In genomic region chr6:80523029-80523428, GRCh38 we compare ENCODE assay signal across 20 cellular contexts.
A peak's percentile ranks its signal among the peaks of the same experiment; 100 is the strongest.
DNase-seq lines count a peak whose midpoint lies in the region; ATAC-seq, FAIRE-seq and TF ChIP-seq lines count a peak whose summit lies in the region.
"Had no signal": no experiment of that assay in that cellular context is flagged by ENCODE, and none has a peak within 500 bp of the region (broad histone marks: within the 10 kb centered on the region; RNA-seq: fewer than 3 reads in every experiment).

No MANE protein-coding gene starts in this region.

- TF ChIP-seq CTCF in H1 (IDR thresholded peaks at IDR 0.05; ENCODE audit: control extremely low read depth in 1 of 3, insufficient read depth in 1 of 3, low read depth in 1 of 3, low read length in 3 of 3) (no peak), mesothelial cell of epicardium (IDR thresholded peaks at IDR 0.05; ENCODE audit: unreplicated experiment) (no peak), spleen (IDR thresholded peaks at IDR 0.05 in 8 of 11, conservative IDR thresholded peaks at IDR 0.05 in 3 of 11) (no peak)

- peak overlapping the region; percentile 75 for H3K27ac Mint-ChIP-seq in mesothelial cell of epicardium
- H3K27ac Mint-ChIP-seq: B cell; effector memory CD8-positive, alpha-beta T cell; HFFc6 had no signal

- no peak for DNase-seq in SJCRH30
- DNase-seq in H1 (ENCODE audit: low read depth in 1 of 2, low spot score in 2 of 2): no peak
- no peak for DNase-seq in mesothelial cell of epicardium (ENCODE audit: low spot score in 2 of 2, unreplicated experiment in 2 of 2)
- no peak for DNase-seq in spleen
- DNase-seq in sciatic nerve (ENCODE audit: low spot score): no peak
- no peak for DNase-seq in NCI-H345 (lab: John Stamatoyannopoulos, UW)
- DNase-seq in effector CD4-positive, alpha-beta T cell: no peak
- DNase-seq: activated CD4-positive, CD25-positive, alpha-beta regulatory T cell; activated effector memory CD4-positive, alpha-beta T cell treated with anti-CD3 and anti-CD28 coated beads, Interleukin-2, amount 50 U/mL, for 16 hours; effector memory CD8-positive, alpha-beta T cell; GDM1; HFFc6; NK-92 treated with Interleukin-12 subunit alpha and Interleukin-12 subunit beta, amount 100 ng/mL, for 24 hours; occipital lobe; stomach had no signal

- peaks cover 9% of the 10 kb centered on the region for H3K27me3 Mint-ChIP-seq in mesothelial cell of epicardium (ENCODE audit: low read depth)
- H3K27me3 Mint-ChIP-seq: B cell; effector memory CD8-positive, alpha-beta T cell had no signal

- H3K27me3 ChIP-seq in SJCRH30 (no peaks in the 10 kb centered on the region), H1 (replicated peaks in 1 of 4; ENCODE audit: control insufficient read depth in 3 of 4, extremely low read depth in 1 of 4, insufficient read depth in 3 of 4, low read length in 3 of 4) (no peaks in the 10 kb centered on the region), spleen (replicated peaks in 1 of 7) (no peaks in the 10 kb centered on the region)
- H3K27me3 ChIP-seq: breast epithelium, gastroesophageal sphincter, stomach had no signal

- H3K14ac ChIP-seq in H1 (ENCODE audit: insufficient read length): no peak overlapping the region

- no peak overlapping the region for H4K5ac ChIP-seq in H1 (ENCODE audit: insufficient read length, low read depth, low read length)

- no peak overlapping the region for H2BK15ac ChIP-seq in H1 (ENCODE audit: low read length)

- H3K9me3 ChIP-seq in SJCRH30 (replicated peaks) (no peaks in the 10 kb centered on the region), H1 (ENCODE audit: insufficient read depth in 2 of 2, low read depth in 1 of 2, low read length in 1 of 2) (no peaks in the 10 kb centered on the region), spleen (no peaks in the 10 kb centered on the region)
- H3K9me3 ChIP-seq: breast epithelium, gastroesophageal sphincter, stomach had no signal

- no peak for TF ChIP-seq RAD21 in H1 (IDR thresholded peaks at IDR 0.05 in 1 of 2, conservative IDR thresholded peaks at IDR 0.05 in 1 of 2; ENCODE audit: low read depth in 2 of 2, low read length in 2 of 2)

- no peak overlapping the region for H3K9ac ChIP-seq in H1 (replicated peaks in 1 of 4; ENCODE audit: extremely low read depth in 1 of 4, low read depth in 3 of 4, low read length in 3 of 4)

- H2AK5ac ChIP-seq in H1 (ENCODE audit: low read depth, low read length): no peak overlapping the region

- no peaks in the 10 kb centered on the region for H3K23me2 ChIP-seq in H1 (ENCODE audit: low read depth, low read length)

- H3K23ac ChIP-seq in H1 (ENCODE audit: insufficient read length): no peak overlapping the region

- 0 out of 2 replicates have a peak overlapping the region, but pooled peaks have one; percentile 21 for H2BK5ac ChIP-seq in H1 (ENCODE audit: low read depth, low read length)

- H3K36me3 Mint-ChIP-seq in mesothelial cell of epicardium: no peaks in the 10 kb centered on the region

- ATAC-seq in sciatic nerve (no peak), HG02763 (IDR thresholded peaks at IDR 0.05; ENCODE audit: unreplicated experiment) (no peak)
- ATAC-seq: effector memory CD8-positive, alpha-beta T cell had no signal

- TF ChIP-seq POLR2A in H1 (IDR thresholded peaks at IDR 0.05; ENCODE audit: control extremely low read depth in 1 of 2, low read depth in 2 of 2, low read length in 2 of 2): no peak
- no peak for TF ChIP-seq POLR2A in spleen (IDR thresholded peaks at IDR 0.05)

- H3K27ac ChIP-seq in SJCRH30 (no peak overlapping the region), H1 (ENCODE audit: low read depth, low read length) (no peak overlapping the region), spleen (peak overlapping the region in 7 of 8 donors; percentile 10 to 72 (median 47))
- H3K27ac ChIP-seq: RWPE1 had no signal

- no peak for FAIRE-seq in H1 (lab: Jason Lieb, UNC)

- H3K79me1 ChIP-seq in H1 (ENCODE audit: low read depth, low read length): no peaks in the 10 kb centered on the region

- no peak for TF ChIP-seq EP300 in H1 (IDR thresholded peaks at IDR 0.05; ENCODE audit: borderline replicate concordance in 1 of 2, low read depth in 2 of 2, low read length in 2 of 2)

- 0 out of 4 replicates have a peak overlapping the region, but pooled peaks of 1 of the 2 experiments have one; percentile 1 for H3K4me2 ChIP-seq in H1 (ENCODE audit: insufficient read depth in 1 of 2, low read depth in 2 of 2, low read length in 2 of 2)

- no peaks in the 10 kb centered on the region for H3K79me2 ChIP-seq in H1 (ENCODE audit: control insufficient read depth in 1 of 2, insufficient read depth in 2 of 2, low read length in 2 of 2)

- peak overlapping the region; percentile 53; the same call in 1 of the 2 replicates for H2BK12ac ChIP-seq in H1 (ENCODE audit: low read depth, low read length)

- 89% methylated on average over 5 of the region's 5 CpGs; no CpG with 5 or more reads in 1 of the 2 experiments for WGBS in H1 (ENCODE audit: extremely low coverage in 1 of 2, insufficient coverage in 1 of 2, insufficient read length in 1 of 2, insufficient replicate concordance in 2 of 2, low coverage in 1 of 2, low lambda C conversion rate in 2 of 2, missing lambda C conversion rate in 1 of 2), 2 experiments
- 52 to 71% (median 68%) methylated on average over 5 of the region's 5 CpGs for WGBS in spleen, 5 donors

- H3K56ac ChIP-seq in H1 (replicated peaks; ENCODE audit: insufficient read length, low read depth, low read length): no peak overlapping the region

- peak overlapping the region; percentile 62; the same call in 1 of the 2 replicates for H3K18ac ChIP-seq in H1 (ENCODE audit: extremely low read depth, low read length)

- no peak overlapping the region for H3K4ac ChIP-seq in H1 (replicated peaks; ENCODE audit: insufficient read length, low read depth, low read length)

- CTCF ChIA-PET in H1 (lab: Charles Lee; ENCODE audit: partially characterized antibody): interaction anchor here (0.5 to 1.7 kb wide), 18 partner anchors 12 to 1462 kb away, joined by 3 to 8 read pairs (median 4); no protein-coding TSS in a partner anchor

- H2BK20ac ChIP-seq in H1 (ENCODE audit: low read length): peak overlapping the region; percentile 48; the same call in 1 of the 2 replicates

- no peaks in the 10 kb centered on the region for H3K9me3 Mint-ChIP-seq in mesothelial cell of epicardium
- H3K9me3 Mint-ChIP-seq: HFFc6 had no signal

- H2AFZ ChIP-seq in H1 (ENCODE audit: low read length): no peak overlapping the region

- H4K20me1 ChIP-seq in H1 (replicated peaks in 1 of 2; ENCODE audit: control insufficient read depth in 1 of 2, insufficient read depth in 2 of 2, low read length in 2 of 2): no peaks in the 10 kb centered on the region

- H4K8ac ChIP-seq in H1 (ENCODE audit: extremely low read depth, insufficient read depth, low read length): no peak overlapping the region

- H3K36me3 ChIP-seq in SJCRH30 (no peaks in the 10 kb centered on the region), H1 (ENCODE audit: control insufficient read depth in 2 of 4, insufficient read depth in 4 of 4, low read length in 3 of 4) (no peaks in the 10 kb centered on the region), spleen (no peaks in the 10 kb centered on the region)
- H3K36me3 ChIP-seq: breast epithelium, gastroesophageal sphincter, stomach had no signal

- intact Hi-C loops in spleen (cut with DNase I; ENCODE audit: low total_unique reads): no loop called here
- intact Hi-C loops in sciatic nerve (cut with DNase I): no loop called here

- H4K91ac ChIP-seq in H1 (replicated peaks; ENCODE audit: insufficient read length, low read length): no peak overlapping the region

- peak overlapping the region; percentile 41 for H3K4me3 Mint-ChIP-seq in mesothelial cell of epicardium
- H3K4me3 Mint-ChIP-seq: B cell; effector memory CD8-positive, alpha-beta T cell; HFFc6 had no signal

- H3K4me1 ChIP-seq in SJCRH30: peaks cover 3% of the 10 kb centered on the region; the same call in 1 of the 2 replicates
- H3K4me1 ChIP-seq in H1 (replicated peaks in 1 of 4; ENCODE audit: control insufficient read depth in 3 of 4, insufficient read depth in 4 of 4, low read length in 3 of 4): peaks cover 0 to 6% (median 2%) of the 10 kb centered on the region in 4 experiments; a peak in 1 of 7 replicates
- H3K4me1 ChIP-seq in spleen: peaks cover 0 to 10% (median 0%) of the 10 kb centered on the region in 6 donors
- H3K4me1 ChIP-seq: breast epithelium had no signal

- peaks cover 29% of the 10 kb centered on the region for H3K4me1 Mint-ChIP-seq in mesothelial cell of epicardium
- H3K4me1 Mint-ChIP-seq: B cell had no signal

- H3K4me3 ChIP-seq in SJCRH30 (peak overlapping the region; percentile 2; the same call in 1 of the 2 replicates), H1 (ENCODE audit: extremely low read depth in 1 of 4, insufficient read depth in 2 of 4, low read depth in 3 of 4, low read length in 4 of 4) (no peak overlapping the region), spleen (no peak overlapping the region)
- H3K4me3 ChIP-seq: gastroesophageal sphincter, stomach had no signal

- peak overlapping the region; percentile 26 for H2BK120ac ChIP-seq in H1 (replicated peaks; ENCODE audit: low read depth, low read length)

- POLR2A ChIA-PET in H1 (lab: Charles Lee; ENCODE audit: partially characterized antibody): no interaction called here

TF ChIP-seq in H1, 55 proteins besides CTCF, POLR2A, EP300 and RAD21:
- no peak for TF ChIP-seq SP4 (IDR thresholded peaks at IDR 0.05; ENCODE audit: low read length)
- TF ChIP-seq RFX5 (IDR thresholded peaks at IDR 0.05; ENCODE audit: borderline replicate concordance, low read depth, low read length): no peak
- no peak for TF ChIP-seq POU5F1 (IDR thresholded peaks at IDR 0.05; ENCODE audit: low read depth, low read length)
- no peak for TF ChIP-seq CBX8 (IDR thresholded peaks at IDR 0.05; ENCODE audit: borderline replicate concordance, low read depth, low read length)
- no peak for TF ChIP-seq PHF8 (conservative IDR thresholded peaks at IDR 0.05; ENCODE audit: low read depth, low read length)
- TF ChIP-seq NRF1 (IDR thresholded peaks at IDR 0.05; ENCODE audit: low read depth, low read length): no peak
- TF ChIP-seq JUN (IDR thresholded peaks at IDR 0.05; ENCODE audit: low read depth, low read length): no peak
- no peak for TF ChIP-seq BRCA1 (IDR thresholded peaks at IDR 0.05; ENCODE audit: low read depth, low read length)

Comparison
In these comparisons a context has a peak if more than half of its experiments do, and no peak if none do; other contexts are left out.
1. H3K27ac ChIP-seq: peak in spleen (7 of 8); none in SJCRH30 (single experiment) and H1 (single experiment).